1 cellular context compared by ENCODE assay signal in the genomic region with DNA sequence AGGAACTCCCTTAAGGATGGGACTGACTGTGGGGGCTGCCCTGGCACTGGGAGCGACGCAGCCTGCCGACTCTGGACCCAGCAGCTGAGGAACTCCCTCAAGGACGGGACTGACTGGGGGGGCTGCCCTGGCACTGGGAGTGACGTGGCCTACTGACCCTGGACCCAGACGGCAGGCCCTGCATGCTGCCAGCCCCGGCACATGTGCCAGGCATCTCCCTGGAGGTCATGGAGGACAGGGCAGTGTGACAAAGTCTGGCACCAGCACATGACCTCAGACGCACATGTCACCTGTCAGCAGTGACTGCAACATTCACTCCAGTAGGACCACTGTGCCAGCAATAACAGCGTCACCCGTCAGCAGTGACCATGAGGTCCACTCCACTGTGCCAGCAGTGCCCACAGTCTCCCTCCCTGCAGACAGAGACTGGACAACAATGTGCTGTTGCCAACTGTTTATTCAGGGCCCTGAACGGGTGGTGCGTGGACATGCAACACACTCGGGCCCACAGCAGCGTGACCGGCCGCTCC.
TF ChIP-seq lines count a peak whose summit lies in the region.

No MANE protein-coding gene starts in this region.

TF ChIP-seq in A549, 52 proteins besides CTCF, POLR2A, EP300 and RAD21:
- TF ChIP-seq MAZ (IDR thresholded peaks at IDR 0.05; ENCODE audit: borderline replicate concordance, low read depth, low read length) (no peak), GATA3 (IDR thresholded peaks at IDR 0.05; ENCODE audit: borderline replicate concordance) (0 out of 2 replicates have a peak, but pooled peaks have one; percentile 17), CHD4 (IDR thresholded peaks at IDR 0.05; ENCODE audit: borderline replicate concordance) (no peak), HDAC2 (IDR thresholded peaks at IDR 0.05) (no peak), EHMT2 (IDR thresholded peaks at IDR 0.05; ENCODE audit: low read depth) (no peak), CHD2 (IDR thresholded peaks at IDR 0.05; ENCODE audit: low read length, partially characterized antibody) (no peak), HES2 (IDR thresholded peaks at IDR 0.05) (no peak), CEBPB (IDR thresholded peaks at IDR 0.05) (no peak), CBX2 (IDR thresholded peaks at IDR 0.05; ENCODE audit: borderline replicate concordance, low read depth) (no peak), FOSB (CRISPR knock-in tag; IDR thresholded peaks at IDR 0.05) (no peak), TP53 (CRISPR knock-in tag; IDR thresholded peaks at IDR 0.05) (no peak), ZNF302 (CRISPR knock-in tag; IDR thresholded peaks at IDR 0.05) (no peak), HMGXB4 (CRISPR knock-in tag; IDR thresholded peaks at IDR 0.05; ENCODE audit: borderline replicate concordance) (no peak), ESRRA (IDR thresholded peaks at IDR 0.05; ENCODE audit: borderline replicate concordance, low read length) (no peak)
- TF ChIP-seq, protein P1, sequence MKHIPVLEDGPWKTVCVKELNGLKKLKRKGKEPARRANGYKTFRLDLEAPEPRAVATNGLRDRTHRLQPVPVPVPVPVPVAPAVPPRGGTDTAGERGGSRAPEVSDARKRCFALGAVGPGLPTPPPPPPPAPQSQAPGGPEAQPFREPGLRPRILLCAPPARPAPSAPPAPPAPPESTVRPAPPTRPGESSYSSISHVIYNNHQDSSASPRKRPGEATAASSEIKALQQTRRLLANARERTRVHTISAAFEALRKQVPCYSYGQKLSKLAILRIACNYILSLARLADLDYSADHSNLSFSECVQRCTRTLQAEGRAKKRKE (CRISPR knock-in tag; IDR thresholded peaks at IDR 0.05; ENCODE audit: low read depth) = no peak
- TF ChIP-seq, protein P2, sequence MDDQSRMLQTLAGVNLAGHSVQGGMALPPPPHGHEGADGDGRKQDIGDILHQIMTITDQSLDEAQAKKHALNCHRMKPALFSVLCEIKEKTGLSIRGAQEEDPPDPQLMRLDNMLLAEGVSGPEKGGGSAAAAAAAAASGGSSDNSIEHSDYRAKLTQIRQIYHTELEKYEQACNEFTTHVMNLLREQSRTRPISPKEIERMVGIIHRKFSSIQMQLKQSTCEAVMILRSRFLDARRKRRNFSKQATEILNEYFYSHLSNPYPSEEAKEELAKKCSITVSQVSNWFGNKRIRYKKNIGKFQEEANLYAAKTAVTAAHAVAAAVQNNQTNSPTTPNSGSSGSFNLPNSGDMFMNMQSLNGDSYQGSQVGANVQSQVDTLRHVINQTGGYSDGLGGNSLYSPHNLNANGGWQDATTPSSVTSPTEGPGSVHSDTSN (IDR thresholded peaks at IDR 0.05) = 0 out of 2 replicates have a peak, but pooled peaks have one; percentile 44
- TF ChIP-seq, protein P3, sequence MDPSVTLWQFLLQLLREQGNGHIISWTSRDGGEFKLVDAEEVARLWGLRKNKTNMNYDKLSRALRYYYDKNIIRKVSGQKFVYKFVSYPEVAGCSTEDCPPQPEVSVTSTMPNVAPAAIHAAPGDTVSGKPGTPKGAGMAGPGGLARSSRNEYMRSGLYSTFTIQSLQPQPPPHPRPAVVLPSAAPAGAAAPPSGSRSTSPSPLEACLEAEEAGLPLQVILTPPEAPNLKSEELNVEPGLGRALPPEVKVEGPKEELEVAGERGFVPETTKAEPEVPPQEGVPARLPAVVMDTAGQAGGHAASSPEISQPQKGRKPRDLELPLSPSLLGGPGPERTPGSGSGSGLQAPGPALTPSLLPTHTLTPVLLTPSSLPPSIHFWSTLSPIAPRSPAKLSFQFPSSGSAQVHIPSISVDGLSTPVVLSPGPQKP (IDR thresholded peaks at IDR 0.05; ENCODE audit: low read depth, low read length) = no peak
- TF ChIP-seq, protein P4, sequence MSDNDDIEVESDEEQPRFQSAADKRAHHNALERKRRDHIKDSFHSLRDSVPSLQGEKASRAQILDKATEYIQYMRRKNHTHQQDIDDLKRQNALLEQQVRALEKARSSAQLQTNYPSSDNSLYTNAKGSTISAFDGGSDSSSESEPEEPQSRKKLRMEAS (IDR thresholded peaks at IDR 0.05) = peak; percentile 25; the same call in 1 of the 2 replicates
TF ChIP-seq in A549: peak in this region for 3.
